Comparison of ENCODE assay signal across 8 cellular contexts in the genomic region with DNA sequence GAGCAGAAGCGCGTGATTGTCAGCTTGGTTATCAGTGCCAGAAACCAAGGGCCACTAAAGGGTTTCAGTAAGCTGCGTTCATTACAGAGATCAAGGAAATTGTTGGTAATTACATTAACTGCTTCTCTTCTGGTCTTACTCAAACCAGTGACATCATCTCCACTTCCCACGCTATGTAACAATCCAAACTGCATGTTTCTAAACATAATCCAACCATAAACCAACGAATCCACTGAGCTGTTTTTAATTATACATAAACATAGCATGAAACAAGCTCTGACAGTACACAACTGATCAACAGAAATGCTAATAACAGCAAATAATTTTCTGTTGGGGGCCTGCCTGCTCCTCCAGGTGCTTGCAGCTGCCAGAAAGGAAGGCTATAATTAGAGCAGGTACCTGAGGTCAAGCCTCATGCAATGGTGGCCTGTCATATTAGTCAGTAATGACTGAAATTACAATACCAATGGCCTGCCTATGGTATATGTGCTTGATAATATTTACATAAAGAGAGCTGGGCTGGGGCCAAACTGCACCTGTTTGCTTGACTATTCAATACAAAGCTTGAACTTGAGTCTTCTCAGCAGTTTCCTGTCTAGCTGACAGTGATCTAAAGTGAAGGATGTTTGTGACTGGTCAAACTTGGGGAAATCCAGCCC. TPM values are rescaled to one million over a fixed set of nuclear protein-coding genes. Genes with fewer than 3 reads are reported as not detected.
A peak's percentile ranks its signal among the peaks of the same experiment; 100 is the strongest.
DNase-seq lines count a peak whose midpoint lies in the region; ATAC-seq and TF ChIP-seq lines count a peak whose summit lies in the region.

No MANE protein-coding gene starts in this region.

- H3K4me1 ChIP-seq in adrenal gland (replicated peaks in 1 of 2): peaks cover 26 to 37% of the 10 kb centered on the region in 2 donors

- H3K27me3 ChIP-seq in adrenal gland: no peaks in the 10 kb centered on the region

- 43 to 54% (median 50%) methylated on average over 5 of the region's 5 CpGs for WGBS in adrenal gland, 4 donors

- peak; percentile 79 for DNase-seq in DMS53 treated with DMSO at 0.1 percent for 48 hours (lab: John Stamatoyannopoulos, UW; ENCODE audit: unreplicated experiment)
- DNase-seq in NCI-H82 treated with DMSO at 0.1 percent for 48 hours (lab: John Stamatoyannopoulos, UW; ENCODE audit: unreplicated experiment): peak; percentile 20
- DNase-seq in adrenal gland: peak in 1 of 7 donors; percentile 66
- DNase-seq in hepatic stellate cell (ENCODE audit: low spot score): peak; percentile 34
- DNase-seq in stimulated activated CD4-positive, alpha-beta T cell treated with anti-CD3 and anti-CD28 coated beads, Interleukin-4, amount 100 ng/mL, for 24 hours: peak; percentile 53
- DNase-seq in 8988T: no peak

- TF ChIP-seq CTCF in adrenal gland (IDR thresholded peaks at IDR 0.05): no peak

- H3K9me3 ChIP-seq in adrenal gland (replicated peaks in 1 of 3): no peaks in the 10 kb centered on the region

- TF ChIP-seq POLR2A in adrenal gland (IDR thresholded peaks at IDR 0.05): no peak

- intact Hi-C loops in adrenal gland (cut with DNase I): no loop called here

- peak overlapping the region; percentile 42 to 99 (median 93) for H3K27ac ChIP-seq in adrenal gland

- H3K4me3 ChIP-seq in adrenal gland: peak overlapping the region in 1 of 4 donors; percentile 54

- ATAC-seq in GM19372 (IDR thresholded peaks at IDR 0.05; ENCODE audit: low read depth, unreplicated experiment) (peak; percentile 89), HG03354 (IDR thresholded peaks at IDR 0.05; ENCODE audit: poor library complexity, severe bottlenecking, unreplicated experiment) (peak; percentile 93)

- peaks cover 0 to 12% of the 10 kb centered on the region in 2 donors for H3K36me3 ChIP-seq in adrenal gland (replicated peaks in 1 of 2)

RNA-seq across cellular contexts. Expression of a gene that starts 40.1 kb away (rescaled TPM):
- total RNA-seq in adrenal gland: 10 to 100 TPM; 59.5 to 84.1 (median 71.7) TPM
- 10 to 100 TPM; 18.2 to 62.8 (median 30.7) TPM for polyA plus RNA-seq in adrenal gland
